In genomic region chr1:88736633-88737248, GRCh38 we compare ENCODE assay signal across 9 cellular contexts. TPM values are rescaled to one million over a fixed set of nuclear protein-coding genes. Genes with fewer than 3 reads are reported as not detected.
DNase-seq lines count a peak whose midpoint lies in the region; ATAC-seq lines count a peak whose summit lies in the region.
"Had no signal": no experiment of that assay in that cellular context is flagged by ENCODE, and none has a peak within 500 bp of the region (broad histone marks: within the 10 kb centered on the region; RNA-seq: fewer than 3 reads in every experiment).

No MANE protein-coding gene starts in this region.

- DNase-seq in Daoy (ENCODE audit: low read depth) (peak; percentile 49), HT1080 (ENCODE audit: low read depth) (peak; percentile 41), iPS DF 6.9 (ENCODE audit: low read depth, low spot score) (peak; percentile 63), NCI-H1105 (lab: John Stamatoyannopoulos, UW) (no peak)
- peak; percentile 40 for DNase-seq in activated CD4-positive, alpha-beta memory T cell treated with anti-CD3 and anti-CD28 coated beads for 36 hours
- DNase-seq in CD4-positive, alpha-beta memory T cell: no peak
- no peak for DNase-seq in central memory CD4-positive, alpha-beta T cell

- H3K4me3 ChIP-seq in iPS DF 6.9 (ENCODE audit: low read length): no peak overlapping the region
- no peak overlapping the region for H3K4me3 ChIP-seq in CD4-positive, alpha-beta memory T cell (ENCODE audit: low read length in 2 of 2)

- H3K36me3 Mint-ChIP-seq in activated CD4-positive, alpha-beta memory T cell treated with anti-CD3 and anti-CD28 coated beads for 36 hours: peaks cover 32% of the 10 kb centered on the region
- peaks cover 38 to 55% of the 10 kb centered on the region in 2 donors for H3K36me3 Mint-ChIP-seq in CD4-positive, alpha-beta memory T cell

- no peak overlapping the region for H3K27ac ChIP-seq in iPS DF 6.9 (ENCODE audit: low read length)
- no peak overlapping the region for H3K27ac ChIP-seq in CD4-positive, alpha-beta memory T cell (ENCODE audit: low read depth, low read length)

- H3K9me3 ChIP-seq in iPS DF 6.9 (ENCODE audit: control insufficient read depth, insufficient read depth, low read length): no peaks in the 10 kb centered on the region
- peaks cover 5 to 8% of the 10 kb centered on the region in 2 donors for H3K9me3 ChIP-seq in CD4-positive, alpha-beta memory T cell (ENCODE audit: control insufficient read depth in 1 of 2, low read length in 2 of 2)

- peaks cover 26% of the 10 kb centered on the region for H3K9me3 Mint-ChIP-seq in activated CD4-positive, alpha-beta memory T cell treated with anti-CD3 and anti-CD28 coated beads for 36 hours
- peaks cover 0 to 33% (median 20%) of the 10 kb centered on the region in 8 donors for H3K9me3 Mint-ChIP-seq in CD4-positive, alpha-beta memory T cell

- no peak overlapping the region for H3K27ac Mint-ChIP-seq in activated CD4-positive, alpha-beta memory T cell treated with anti-CD3 and anti-CD28 coated beads for 36 hours
- peak overlapping the region in 1 of 7 donors; percentile 4 for H3K27ac Mint-ChIP-seq in CD4-positive, alpha-beta memory T cell
- H3K27ac Mint-ChIP-seq: T-helper 1 cell treated with Interleukin-12 subunit alpha and Interleukin-12 subunit beta and Interleukin-4 antibody, amounts not matched to agents 30 μg/mL and 1 μg/mL, for 36 hours had no signal

- H3K4me1 Mint-ChIP-seq in activated CD4-positive, alpha-beta memory T cell treated with anti-CD3 and anti-CD28 coated beads for 36 hours (ENCODE audit: low read depth): peaks cover 11% of the 10 kb centered on the region
- H3K4me1 Mint-ChIP-seq in CD4-positive, alpha-beta memory T cell: peaks cover 21 to 31% (median 25%) of the 10 kb centered on the region in 4 donors

- CTCF ChIA-PET in activated CD4-positive, alpha-beta memory T cell treated with anti-CD3 and anti-CD28 coated beads for 36 hours (lab: Charles Lee): interaction anchor here (0.8 to 3.1 kb wide), 5 partner anchors 55 to 143 kb away, joined by 3 to 23 read pairs (median 3); no protein-coding TSS in a partner anchor
- CTCF ChIA-PET in CD4-positive, alpha-beta memory T cell (lab: Charles Lee; ENCODE audit: partially characterized antibody): interaction anchor here (1.2 kb wide), 1 partner anchor 65 kb away, joined by 4 read pairs; no protein-coding TSS in a partner anchor

- no peak overlapping the region for H3K4me3 Mint-ChIP-seq in activated CD4-positive, alpha-beta memory T cell treated with anti-CD3 and anti-CD28 coated beads for 36 hours
- no peak overlapping the region for H3K4me3 Mint-ChIP-seq in CD4-positive, alpha-beta memory T cell
- H3K4me3 Mint-ChIP-seq: T-helper 1 cell treated with Interleukin-12 subunit alpha and Interleukin-12 subunit beta and Interleukin-4 antibody, amounts not matched to agents 30 μg/mL and 1 μg/mL, for 36 hours had no signal

- POLR2A ChIA-PET in activated CD4-positive, alpha-beta memory T cell treated with anti-CD3 and anti-CD28 coated beads for 36 hours (lab: Charles Lee): no interaction called here
- POLR2A ChIA-PET in CD4-positive, alpha-beta memory T cell (lab: Charles Lee; ENCODE audit: partially characterized antibody): interaction anchor here (1.4 to 1.5 kb wide), 2 partner anchors 17 to 52 kb away, joined by 3 to 4 read pairs; partner anchors contain the start of gene PKN2

- H3K36me3 ChIP-seq in iPS DF 6.9 (ENCODE audit: control insufficient read depth, insufficient read depth, low read length): no peaks in the 10 kb centered on the region
- no peaks in the 10 kb centered on the region for H3K36me3 ChIP-seq in CD4-positive, alpha-beta memory T cell (ENCODE audit: insufficient read depth, low read length)

- intact Hi-C loops in activated CD4-positive, alpha-beta memory T cell treated with anti-CD3 and anti-CD28 coated beads for 36 hours (cut with micrococcal nuclease): loop anchor here (1.0 kb wide), 1 partner anchor 141 kb away; no protein-coding TSS in a partner anchor
- intact Hi-C loops in CD4-positive, alpha-beta memory T cell (cut with micrococcal nuclease): no loop called here

- WGBS in iPS DF 6.9 (ENCODE audit: insufficient coverage, insufficient read length): no CpG with 5 or more reads among the region's 7 CpGs

- H3K4me1 ChIP-seq in iPS DF 6.9 (ENCODE audit: control insufficient read depth, insufficient read depth, low read length): peaks cover 8% of the 10 kb centered on the region; the same call in 1 of the 2 replicates
- no peaks in the 10 kb centered on the region for H3K4me1 ChIP-seq in CD4-positive, alpha-beta memory T cell (ENCODE audit: insufficient read depth, low read length)

- no peak for ATAC-seq in GM21447 (IDR thresholded peaks at IDR 0.05; ENCODE audit: unreplicated experiment)

- no peaks in the 10 kb centered on the region for H3K27me3 Mint-ChIP-seq in activated CD4-positive, alpha-beta memory T cell treated with anti-CD3 and anti-CD28 coated beads for 36 hours
- no peaks in the 10 kb centered on the region for H3K27me3 Mint-ChIP-seq in CD4-positive, alpha-beta memory T cell

- no peaks in the 10 kb centered on the region for H3K27me3 ChIP-seq in iPS DF 6.9 (ENCODE audit: control insufficient read depth, insufficient read depth, low read length)
- H3K27me3 ChIP-seq in CD4-positive, alpha-beta memory T cell (ENCODE audit: insufficient read depth, low read length): no peaks in the 10 kb centered on the region

RNA-seq across cellular contexts. Expression of gene PKN2, which starts 52.7 kb away (rescaled TPM):
- total RNA-seq in Daoy (2014; rRNA removed; shearing (Covaris generic)): 31.7 and 35.7 TPM in 2 replicates
- 15.9 and 17.5 TPM in 2 replicates for total RNA-seq in HT1080 (2014; rRNA removed; shearing (Covaris generic))
- polyA plus RNA-seq in HT1080 (2015; cell fraction: cytosol; rRNA removed): 17.2 and 22.7 TPM in 2 replicates
- 52.1 and 65.5 TPM in 2 replicates for polyA plus RNA-seq in HT1080 (2015; cell fraction: nucleus; rRNA removed)
- total RNA-seq in activated CD4-positive, alpha-beta memory T cell treated with anti-CD3 and anti-CD28 coated beads for 36 hours: 10 to 100 TPM; 16.2 to 17.9 TPM
- total RNA-seq in CD4-positive, alpha-beta memory T cell: 10 to 100 TPM; 38.6 to 42.0 TPM
- 1 to 10 TPM; 6.0 to 8.0 TPM for polyA plus RNA-seq in CD4-positive, alpha-beta memory T cell

Comparison
In these comparisons a context has a peak if more than half of its experiments do, and no peak if none do; other contexts are left out.
1. DNase-seq: peak in Daoy (single experiment), HT1080 (single experiment), activated CD4-positive, alpha-beta memory T cell treated with anti-CD3 and anti-CD28 coated beads for 36 hours (single experiment) and iPS DF 6.9 (single experiment); none in CD4-positive, alpha-beta memory T cell (0 of 5), NCI-H1105 (single experiment) and central memory CD4-positive, alpha-beta T cell (single experiment).